Comparison of ENCODE assay signal across 1 cellular context in genomic region chr4:73862357-73862756, GRCh38.
TF ChIP-seq lines count a peak whose summit lies in the region.

No MANE protein-coding gene starts in this region.

TF ChIP-seq in IMR-90, 13 proteins besides CTCF, POLR2A, EP300 and RAD21:
- peak; percentile 14; the same call in 1 of the 2 replicates for TF ChIP-seq MAFK (IDR thresholded peaks at IDR 0.05; ENCODE audit: low read depth, low read length)
- no peak for TF ChIP-seq MXI1 (IDR thresholded peaks at IDR 0.05; ENCODE audit: borderline replicate concordance, low read depth, low read length)
- TF ChIP-seq MAZ (IDR thresholded peaks at IDR 0.05; ENCODE audit: borderline replicate concordance, low read depth, low read length): no peak
- no peak for TF ChIP-seq USF2 (IDR thresholded peaks at IDR 0.05; ENCODE audit: low read depth, low read length)
- TF ChIP-seq RCOR1 (IDR thresholded peaks at IDR 0.05; ENCODE audit: insufficient replicate concordance, low read length): no peak
- no peak for TF ChIP-seq BHLHE40 (IDR thresholded peaks at IDR 0.05; ENCODE audit: low read depth, low read length)
- no peak for TF ChIP-seq SMC3 (IDR thresholded peaks at IDR 0.05; ENCODE audit: low read depth, low read length)
- TF ChIP-seq ELK1 (IDR thresholded peaks at IDR 0.05; ENCODE audit: borderline replicate concordance, low read depth, low read length): no peak
